ENCODE assay signal across 18 cellular contexts in the genomic region with DNA sequence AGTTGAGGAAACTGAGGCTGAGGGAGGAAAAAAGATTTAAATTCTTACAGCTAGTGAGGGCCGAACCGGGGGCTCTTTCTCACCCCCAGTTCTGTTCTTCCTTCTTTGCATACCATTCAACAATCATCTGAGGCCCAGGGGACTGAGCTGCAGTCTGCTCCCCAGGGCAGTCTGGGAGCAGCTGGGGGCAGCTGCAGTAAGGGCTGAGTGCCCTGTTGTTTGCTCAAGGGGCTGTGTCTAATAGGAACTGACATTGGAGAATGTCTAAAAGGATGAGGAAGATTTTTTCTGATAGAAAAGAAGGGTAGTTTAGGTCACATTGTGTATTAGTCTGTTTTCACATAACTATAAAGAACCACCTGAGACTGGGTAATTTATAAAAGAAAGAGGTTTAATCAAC. TPM values are rescaled to one million over a fixed set of nuclear protein-coding genes. Genes with fewer than 3 reads are reported as not detected.
"Had no signal": no experiment of that assay in that cellular context is flagged by ENCODE, and none has a peak within 500 bp of the region (broad histone marks: within the 10 kb centered on the region; RNA-seq: fewer than 3 reads in every experiment).

No MANE protein-coding gene starts in this region.

- H3K4me1 Mint-ChIP-seq: activated B cell treated with CpG ODN at 0.5 μM for 24 hours; activated naive CD4-positive, alpha-beta T cell treated with anti-CD3 and anti-CD28 coated beads, Interleukin-2, amount 50 U/mL, for 24 hours; naive B cell; stimulated activated memory B cell treated with anti-CD40 and anti-IgM and Interleukin-4, amounts not matched to agents 10 μg/mL and 1 μg/mL and 100 μg/mL, for 72 hours had no signal

- H3K9me3 ChIP-seq: left lung, vagina had no signal

- H3K27ac Mint-ChIP-seq: activated B cell treated with CpG ODN at 0.5 μM for 24 hours; activated CD8-positive, alpha-beta T cell treated with anti-CD3 and anti-CD28 coated beads, Interleukin-2, amount 10 ng/mL, durations not matched to agents 7 days and 5 days; activated naive CD4-positive, alpha-beta T cell treated with anti-CD3 and anti-CD28 coated beads, Interleukin-2, amount 50 U/mL, for 24 hours; naive B cell; stimulated activated memory B cell treated with anti-CD40 and anti-IgM and Interleukin-4, amounts not matched to agents 10 μg/mL and 1 μg/mL and 100 μg/mL, for 72 hours had no signal

- H3K27ac ChIP-seq: left lung, parathyroid adenoma, vagina had no signal

- H3K9ac ChIP-seq: parathyroid adenoma had no signal

- H3K27me3 ChIP-seq: left lung, vagina had no signal

- H3K36me3 ChIP-seq: left lung, vagina had no signal

- H3K4me3 Mint-ChIP-seq: activated B cell treated with CpG ODN at 0.5 μM for 24 hours; activated CD8-positive, alpha-beta T cell treated with anti-CD3 and anti-CD28 coated beads, Interleukin-2, amount 10 ng/mL, durations not matched to agents 7 days and 5 days; activated naive CD4-positive, alpha-beta T cell treated with anti-CD3 and anti-CD28 coated beads, Interleukin-2, amount 50 U/mL, for 24 hours; naive B cell; stimulated activated memory B cell treated with anti-CD40 and anti-IgM and Interleukin-4, amounts not matched to agents 10 μg/mL and 1 μg/mL and 100 μg/mL, for 72 hours had no signal

- ATAC-seq: activated CD8-positive, alpha-beta T cell treated with anti-CD3 and anti-CD28 coated beads, Interleukin-2, amount 10 ng/mL, durations not matched to agents 7 days and 5 days; esophagus mucosa; left lung had no signal

- H3K36me3 Mint-ChIP-seq: activated naive CD4-positive, alpha-beta T cell treated with anti-CD3 and anti-CD28 coated beads, Interleukin-2, amount 50 U/mL, for 24 hours; naive B cell; stimulated activated memory B cell treated with anti-CD40 and anti-IgM and Interleukin-4, amounts not matched to agents 10 μg/mL and 1 μg/mL and 100 μg/mL, for 72 hours had no signal

- H3K27me3 Mint-ChIP-seq: activated B cell treated with CpG ODN at 0.5 μM for 24 hours; activated naive CD4-positive, alpha-beta T cell treated with anti-CD3 and anti-CD28 coated beads, Interleukin-2, amount 50 U/mL, for 24 hours; stimulated activated memory B cell treated with anti-CD40 and anti-IgM and Interleukin-4, amounts not matched to agents 10 μg/mL and 1 μg/mL and 100 μg/mL, for 72 hours had no signal

- DNase-seq: activated B cell treated with CpG ODN at 0.5 μM for 24 hours; activated CD4-positive, alpha-beta T cell treated with anti-CD3 and anti-CD28 coated beads for 48 hours; activated CD8-positive, alpha-beta memory T cell treated with anti-CD3 and anti-CD28 coated beads, Interleukin-2, amount 50 U/mL, for 4 hours; activated CD8-positive, alpha-beta T cell treated with anti-CD3 and anti-CD28 coated beads, Interleukin-2, amount 10 ng/mL, durations not matched to agents 7 days and 5 days; activated effector memory CD4-positive, alpha-beta T cell treated with anti-CD3 and anti-CD28 coated beads, Interleukin-2, amount 50 U/mL, for 16 hours; activated T-cell treated with anti-CD3 and anti-CD28 coated beads, Interleukin-2, amount 50 U/mL, for 48 hours; amniotic stem cell; caudate nucleus; hippocampal formation; kidney; left lung; mammary epithelial cell; naive B cell had no signal

- H3K4me3 ChIP-seq: left lung, vagina had no signal

- H3K9me3 Mint-ChIP-seq: activated naive CD4-positive, alpha-beta T cell treated with anti-CD3 and anti-CD28 coated beads, Interleukin-2, amount 50 U/mL, for 24 hours had no signal

- H3K4me1 ChIP-seq: left lung, parathyroid adenoma, vagina had no signal

RNA-seq across cellular contexts. Expression of a gene that starts 42.2 kb away (rescaled TPM):
- total RNA-seq: activated B cell treated with CpG ODN at 0.5 μM for 24 hours; activated CD8-positive, alpha-beta T cell treated with anti-CD3 and anti-CD28 coated beads, Interleukin-2, amount 10 ng/mL, durations not matched to agents 7 days and 5 days; esophagus mucosa; mammary epithelial cell; vagina had no signal
